In the genomic region with DNA sequence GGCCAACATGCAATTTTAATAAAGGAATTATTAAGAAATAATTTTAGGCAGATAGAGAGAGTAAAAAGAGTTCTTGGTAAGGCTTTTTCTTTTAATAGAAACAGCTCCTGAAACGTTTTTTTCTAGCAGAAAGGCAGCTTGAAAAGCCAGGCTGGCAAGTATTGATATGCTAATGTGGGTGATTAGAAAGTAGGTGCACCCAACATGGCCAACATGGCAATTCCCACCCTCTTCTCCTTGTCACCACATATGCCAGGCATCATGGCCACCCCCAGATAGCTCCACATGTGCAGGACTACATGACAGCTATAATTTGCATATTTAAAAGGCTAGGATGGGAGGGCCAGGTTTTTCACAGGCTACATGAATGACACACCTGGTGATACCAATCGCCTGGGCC, we compare ENCODE assay signal across 16 cellular contexts.
DNase-seq lines count a peak whose midpoint lies in the region; ATAC-seq and TF ChIP-seq lines count a peak whose summit lies in the region.
"Had no signal": no experiment of that assay in that cellular context is flagged by ENCODE, and none has a peak within 500 bp of the region (broad histone marks: within the 10 kb centered on the region; RNA-seq: fewer than 3 reads in every experiment).

No MANE protein-coding gene starts in this region.

- no peak overlapping the region for H3K4me3 ChIP-seq in HUES64 (ENCODE audit: low read length)
- no peak overlapping the region for H3K4me3 ChIP-seq in transverse colon
- H3K4me3 ChIP-seq: BLaER1, GM23248 had no signal

- no peak for TF ChIP-seq POLR2A in transverse colon (IDR thresholded peaks at IDR 0.05)

- intact Hi-C loops in transverse colon (cut with DNase I; ENCODE audit: low total_unique reads), result no loop called here

- H3K27me3 ChIP-seq in HUES64 (ENCODE audit: insufficient read depth, low read length), result no peaks in the 10 kb centered on the region
- H3K27me3 ChIP-seq in transverse colon, result no peaks in the 10 kb centered on the region
- H3K27me3 ChIP-seq: BLaER1 had no signal

- TF ChIP-seq EP300 in transverse colon (IDR thresholded peaks at IDR 0.05; ENCODE audit: low read depth), result no peak

- H3K36me3 ChIP-seq in HUES64 (ENCODE audit: insufficient read depth, low read length) (no peaks in the 10 kb centered on the region), transverse colon (no peaks in the 10 kb centered on the region)
- H3K36me3 ChIP-seq: BLaER1 had no signal

- no peak overlapping the region for H3K9ac ChIP-seq in HUES64 (ENCODE audit: low read depth, low read length)
- H3K9ac ChIP-seq: BLaER1, GM23248 had no signal

- no peaks in the 10 kb centered on the region for H3K9me3 ChIP-seq in HUES64 (ENCODE audit: insufficient read depth, low read depth, low read length)
- no peaks in the 10 kb centered on the region for H3K9me3 ChIP-seq in transverse colon
- H3K9me3 ChIP-seq: BLaER1 had no signal

- no peak for TF ChIP-seq CTCF in transverse colon (IDR thresholded peaks at IDR 0.05)

- WGBS in HUES64, result 46% methylated on average over 2 of the region's 2 CpGs
- 47 to 56% methylated on average over 2 of the region's 2 CpGs for WGBS in transverse colon (ENCODE audit: low coverage in 1 of 2), 2 donors

- ATAC-seq in HG02759 (IDR thresholded peaks at IDR 0.05; ENCODE audit: unreplicated experiment), result no peak
- no peak for ATAC-seq in HG02588 (IDR thresholded peaks at IDR 0.05; ENCODE audit: unreplicated experiment)
- ATAC-seq: HepG2 had no signal

- H3K27ac ChIP-seq in HUES64 (ENCODE audit: low read depth, low read length), result peak overlapping the region; percentile 29; the same call in 1 of the 2 replicates
- no peak overlapping the region for H3K27ac ChIP-seq in transverse colon
- H3K27ac ChIP-seq: 22Rv1, BLaER1, GM23248 had no signal

- H3K4me1 ChIP-seq in HUES64 (ENCODE audit: insufficient read depth, low read length), result peaks cover 55% of the 10 kb centered on the region
- no peaks in the 10 kb centered on the region for H3K4me1 ChIP-seq in transverse colon

- peak; percentile 17 for DNase-seq in DMS 273 (lab: John Stamatoyannopoulos, UW; ENCODE audit: unreplicated experiment)
- no peak for DNase-seq in DMS 273 treated with DMSO at 0.1 percent for 48 hours (lab: John Stamatoyannopoulos, UW)
- DNase-seq in UCSD-AML1 (lab: John Stamatoyannopoulos, UW; ENCODE audit: unreplicated experiment), result peak; percentile 8
- no peak for DNase-seq in transverse colon
- DNase-seq: CD4-positive, alpha-beta memory T cell; DND-41; EL; GM23248; H7; KBM-7 had no signal

- in situ Hi-C loops in transverse colon (cut with MboI; ENCODE audit: low pct_ligation_motif_present in 1 of 4, low pct_unique_long_range_greater_than_20kb in 1 of 4, low sequenced_read_pairs in 3 of 4), result no loop called here

Comparison
In these comparisons a context has a peak if more than half of its experiments do, and no peak if none do; other contexts are left out.
1. DNase-seq: peak in DMS 273 (single experiment) and UCSD-AML1 (single experiment); none in DMS 273 treated with DMSO at 0.1 percent for 48 hours (single experiment) and transverse colon (single experiment).